ENCODE assay signal across 1 cellular context in genomic region chr20:62951896-62952372, GRCh38.
TF ChIP-seq lines count a peak whose summit lies in the region.

No MANE protein-coding gene starts in this region.

TF ChIP-seq in H1, 55 proteins besides CTCF, POLR2A, EP300 and RAD21:
- TF ChIP-seq SRF (IDR thresholded peaks at IDR 0.05; ENCODE audit: low read depth, low read length): no peak
- no peak for TF ChIP-seq NANOG (IDR thresholded peaks at IDR 0.05; ENCODE audit: insufficient read depth, low read depth, low read length, poor library complexity, severe bottlenecking)
- TF ChIP-seq SAP30 (IDR thresholded peaks at IDR 0.05; ENCODE audit: insufficient read depth, insufficient replicate concordance, low read length): no peak
- no peak for TF ChIP-seq SIX5 (IDR thresholded peaks at IDR 0.05; ENCODE audit: low read depth, low read length)
- TF ChIP-seq CBX8 (IDR thresholded peaks at IDR 0.05; ENCODE audit: borderline replicate concordance, low read depth, low read length): no peak
- TF ChIP-seq JUND (IDR thresholded peaks at IDR 0.05; ENCODE audit: low read length): no peak
- no peak for TF ChIP-seq NRF1 (IDR thresholded peaks at IDR 0.05; ENCODE audit: low read depth, low read length)
- TF ChIP-seq RFX5 (IDR thresholded peaks at IDR 0.05; ENCODE audit: borderline replicate concordance, low read depth, low read length): no peak
- no peak for TF ChIP-seq HDAC6 (IDR thresholded peaks at IDR 0.05; ENCODE audit: low read depth, low read length)
- TF ChIP-seq CBX5 (IDR thresholded peaks at IDR 0.05; ENCODE audit: low read depth, low read length): no peak
- TF ChIP-seq YY1 (IDR thresholded peaks at IDR 0.05; ENCODE audit: low read depth, low read length): no peak
- TF ChIP-seq SIN3A (conservative IDR thresholded peaks at IDR 0.05 in 1 of 2, IDR thresholded peaks at IDR 0.05 in 1 of 2; ENCODE audit: low read depth in 1 of 2, low read length in 2 of 2): no peak
- TF ChIP-seq HDAC2 (IDR thresholded peaks at IDR 0.05; ENCODE audit: borderline replicate concordance in 1 of 2, low read depth in 2 of 2, low read length in 2 of 2): no peak
- no peak for TF ChIP-seq POLR2AphosphoS5 (IDR thresholded peaks at IDR 0.05; ENCODE audit: low read depth, low read length)
- TF ChIP-seq GTF2F1 (IDR thresholded peaks at IDR 0.05; ENCODE audit: borderline replicate concordance, low read depth, low read length): no peak
- no peak for TF ChIP-seq SIRT6 (IDR thresholded peaks at IDR 0.05; ENCODE audit: low read length)
- TF ChIP-seq, protein P1, sequence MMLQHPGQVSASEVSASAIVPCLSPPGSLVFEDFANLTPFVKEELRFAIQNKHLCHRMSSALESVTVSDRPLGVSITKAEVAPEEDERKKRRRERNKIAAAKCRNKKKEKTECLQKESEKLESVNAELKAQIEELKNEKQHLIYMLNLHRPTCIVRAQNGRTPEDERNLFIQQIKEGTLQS (IDR thresholded peaks at IDR 0.05; ENCODE audit: insufficient read depth, low read depth, low read length): no peak
- no peak for TF ChIP-seq POU5F1 (IDR thresholded peaks at IDR 0.05; ENCODE audit: low read depth, low read length)
- TF ChIP-seq SP4 (IDR thresholded peaks at IDR 0.05; ENCODE audit: low read length): no peak
- no peak for TF ChIP-seq MAFK (IDR thresholded peaks at IDR 0.05; ENCODE audit: low read depth, low read length)
